ENCODE assay signal across 24 cellular contexts in genomic region chr10:98251399-98251798, GRCh38. TPM values are rescaled to one million over a fixed set of nuclear protein-coding genes. Genes with fewer than 3 reads are reported as not detected.
"Had no signal": no experiment of that assay in that cellular context is flagged by ENCODE, and none has a peak within 500 bp of the region (broad histone marks: within the 10 kb centered on the region; RNA-seq: fewer than 3 reads in every experiment).

No MANE protein-coding gene starts in this region.

- H3K9me3 Mint-ChIP-seq: activated naive CD4-positive, alpha-beta T cell treated with anti-CD3 and anti-CD28 coated beads, Interleukin-2, amount 10 ng/mL, durations not matched to agents 7 days and 5 days; immature natural killer cell; mesothelial cell of epicardium; neural crest cell; stimulated activated naive CD8-positive, alpha-beta T cell treated with anti-CD3 and anti-CD28 coated beads, Interleukin-15, Interleukin-2, amounts not matched to agents 100 ng/mL and 50 ng/mL, for 24 hours had no signal

- H3K36me3 ChIP-seq: colonic mucosa had no signal

- H3K4me3 ChIP-seq: colonic mucosa, dorsolateral prefrontal cortex, left ventricle myocardium inferior, tibial artery had no signal

- DNase-seq: activated CD4-positive, alpha-beta T cell treated with anti-CD3 and anti-CD28 coated beads for 4 hours; activated CD4-positive, alpha-beta T cell treated with anti-CD3 and anti-CD28 coated beads, Interleukin-2, amount 50 U/mL, for 48 hours; activated CD4-positive, CD25-positive, alpha-beta regulatory T cell; activated effector memory CD4-positive, alpha-beta T cell treated with anti-CD3 and anti-CD28 coated beads, Interleukin-2, amount 50 U/mL, for 16 hours; activated naive CD4-positive, alpha-beta T cell treated with anti-CD3 and anti-CD28 coated beads, Interleukin-2, amount 10 ng/mL, durations not matched to agents 7 days and 5 days; amygdala; colonic mucosa; dorsolateral prefrontal cortex; immature natural killer cell; kidney glomerular epithelial cell; left ventricle myocardium inferior; mammary epithelial cell; right cardiac atrium; stimulated activated CD4-positive, alpha-beta T cell treated with anti-CD3 and anti-CD28 coated beads, Interleukin-12 subunit alpha, Interleukin-12 subunit beta, amount 100 ng/mL, for 4 hours; stimulated activated CD4-positive, alpha-beta T cell treated with anti-CD3 and anti-CD28 coated beads, Interleukin-4, amount 100 ng/mL, for 4 hours; substantia nigra; T-helper 1 cell; T1000; tibial artery had no signal

- H3K27ac Mint-ChIP-seq: mesothelial cell of epicardium, progenitor cell of endocrine pancreas had no signal

- H3K27ac ChIP-seq: colonic mucosa, dorsolateral prefrontal cortex, epithelial cell of prostate, left ventricle myocardium inferior, tibial artery had no signal

- H3K4me3 Mint-ChIP-seq: activated naive CD4-positive, alpha-beta T cell treated with anti-CD3 and anti-CD28 coated beads, Interleukin-2, amount 10 ng/mL, durations not matched to agents 7 days and 5 days; immature natural killer cell; mesothelial cell of epicardium; neural crest cell; stimulated activated naive CD8-positive, alpha-beta T cell treated with anti-CD3 and anti-CD28 coated beads, Interleukin-15, Interleukin-2, amounts not matched to agents 100 ng/mL and 50 ng/mL, for 24 hours had no signal

- H3K9me3 ChIP-seq: colonic mucosa, left ventricle myocardium inferior, tibial artery had no signal

- H3K27me3 Mint-ChIP-seq: activated naive CD4-positive, alpha-beta T cell treated with anti-CD3 and anti-CD28 coated beads, Interleukin-2, amount 10 ng/mL, durations not matched to agents 7 days and 5 days; progenitor cell of endocrine pancreas; stimulated activated naive CD8-positive, alpha-beta T cell treated with anti-CD3 and anti-CD28 coated beads, Interleukin-15, Interleukin-2, amounts not matched to agents 100 ng/mL and 50 ng/mL, for 24 hours had no signal

- H3K4me1 Mint-ChIP-seq: mesothelial cell of epicardium had no signal

- H3K4me1 ChIP-seq: colonic mucosa, tibial artery had no signal

- H3K27me3 ChIP-seq: colonic mucosa, dorsolateral prefrontal cortex, tibial artery had no signal

- ATAC-seq: right cardiac atrium had no signal

RNA-seq across cellular contexts. Expression of gene LOXL4, which starts 16.6 kb away (rescaled TPM):
- polyA plus RNA-seq: mammary epithelial cell had no signal
